Comparison of ENCODE assay signal across 13 cellular contexts in the genomic region with DNA sequence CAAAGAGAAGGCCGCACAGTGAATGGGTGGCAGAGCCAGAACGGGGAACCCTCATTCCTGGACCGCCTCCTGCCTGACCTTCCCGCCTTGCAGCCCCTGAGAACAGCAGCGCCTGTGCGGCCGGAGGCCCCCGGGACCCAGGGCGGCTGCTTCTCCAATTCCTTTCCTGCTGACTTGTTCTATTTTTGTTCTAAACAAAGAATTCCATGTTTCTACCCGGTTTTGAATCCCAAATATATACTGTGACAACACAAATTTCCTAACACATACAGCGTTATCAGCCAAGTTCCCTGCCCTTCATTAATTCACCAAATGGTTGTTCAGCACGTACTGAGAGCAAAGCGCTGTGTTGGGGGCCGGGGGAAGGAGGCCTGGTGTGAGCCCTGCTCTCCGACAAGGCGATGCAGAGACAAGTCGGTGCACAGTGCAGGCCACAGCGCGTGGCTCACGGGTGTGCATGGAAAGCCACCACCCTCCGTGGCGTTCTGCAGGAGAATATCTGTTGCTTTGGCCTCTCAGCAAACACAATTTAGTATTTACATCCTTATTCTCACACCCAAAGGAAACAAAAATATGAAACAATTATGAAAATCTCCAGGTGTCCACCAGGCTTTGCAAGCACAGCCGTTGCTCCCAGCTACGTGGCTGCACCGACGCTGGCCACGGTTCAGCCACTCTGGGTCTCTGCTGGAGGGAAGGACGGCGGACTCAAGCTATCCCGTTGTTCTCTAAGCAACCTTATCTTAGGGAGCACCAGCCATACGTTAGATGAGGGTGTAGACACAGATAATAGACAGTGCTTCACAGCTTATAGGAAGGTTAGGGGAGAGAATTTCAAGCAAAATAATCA. TPM values are rescaled to one million over a fixed set of nuclear protein-coding genes. Genes with fewer than 3 reads are reported as not detected.
DNase-seq lines count a peak whose midpoint lies in the region; ATAC-seq, FAIRE-seq and TF ChIP-seq lines count a peak whose summit lies in the region.
"Had no signal": no experiment of that assay in that cellular context is flagged by ENCODE, and none has a peak within 500 bp of the region (broad histone marks: within the 10 kb centered on the region; RNA-seq: fewer than 3 reads in every experiment).

No MANE protein-coding gene starts in this region.

- H3K27ac ChIP-seq in cingulate gyrus (ENCODE audit: low read depth, low read length) (peak overlapping the region; percentile 47), HepG2 (ENCODE audit: extremely low read length, insufficient read depth, low read length) (no peak overlapping the region), smooth muscle cell (ENCODE audit: low read depth) (peak overlapping the region; percentile 96)

- BruUV-seq in HepG2 (replicated peaks; lab: Mats Ljungman, UMichigan) = no TSS peak

- no peaks in the 10 kb centered on the region for H4K20me1 ChIP-seq in HepG2 (ENCODE audit: insufficient read depth, low read length)
- H4K20me1 ChIP-seq in smooth muscle cell (ENCODE audit: low read depth) = no peaks in the 10 kb centered on the region

- no peak for TF ChIP-seq POLR2A in HepG2 (IDR thresholded peaks at IDR 0.05; ENCODE audit: insufficient read depth in 1 of 2, low read depth in 2 of 2, low read length in 2 of 2)

- peaks cover 11% of the 10 kb centered on the region for H3K9me3 Mint-ChIP-seq in activated naive CD4-positive, alpha-beta T cell treated with anti-CD3 and anti-CD28 coated beads for 36 hours

- H2AFZ ChIP-seq in HepG2 (ENCODE audit: low read length) (no peak overlapping the region), smooth muscle cell (ENCODE audit: low read depth) (peak overlapping the region; percentile 58)

- ATAC-seq in HepG2 (peak; percentile 27; the same call in 1 of the 3 replicates), GM18870 (IDR thresholded peaks at IDR 0.05; ENCODE audit: unreplicated experiment) (no peak)

- H3K79me2 ChIP-seq in HepG2 (ENCODE audit: insufficient read depth, low read length) (no peaks in the 10 kb centered on the region), smooth muscle cell (ENCODE audit: low read depth) (no peaks in the 10 kb centered on the region)

- POLR2A ChIA-PET in HepG2 (lab: Yijun Ruan, JAX) = no interaction called here

- H3K4me3 ChIP-seq in HepG2 (replicated peaks in 1 of 3; ENCODE audit: insufficient read depth in 1 of 3, low read depth in 2 of 3, low read length in 3 of 3) (no peak overlapping the region), smooth muscle cell (no peak overlapping the region)

- TF ChIP-seq CTCF in HepG2 (CRISPR knock-in tag; IDR thresholded peaks at IDR 0.05) (no peak), smooth muscle cell (IDR thresholded peaks at IDR 0.05; ENCODE audit: borderline replicate concordance, insufficient read depth, poor library complexity, severe bottlenecking) (no peak)

- no peak for FAIRE-seq in HepG2 (lab: Jason Lieb, UNC)
- FAIRE-seq: endometrium had no signal

- TF ChIP-seq RAD21 in HepG2 (CRISPR knock-in tag; IDR thresholded peaks at IDR 0.05) = no peak

- H3K4me3 Mint-ChIP-seq in activated naive CD4-positive, alpha-beta T cell treated with anti-CD3 and anti-CD28 coated beads for 36 hours = no peak overlapping the region
- H3K4me3 Mint-ChIP-seq: WTC11 had no signal

- 53% methylated on average over 26 of the region's 31 CpGs for WGBS in HepG2 (ENCODE audit: low lambda C conversion rate)
- WGBS in smooth muscle cell (ENCODE audit: low lambda C conversion rate) = 73% methylated on average over 31 of the region's 31 CpGs

- H3K4me2 ChIP-seq in HepG2 (ENCODE audit: low read depth, low read length) = peak overlapping the region; percentile 42; the same call in 1 of the 2 replicates
- peak overlapping the region; percentile 68 for H3K4me2 ChIP-seq in smooth muscle cell

- CTCF ChIA-PET in HepG2 (lab: Yijun Ruan, JAX; ENCODE audit: low intra/inter-chr PET ratio, low total read pairs) = no interaction called here
- CTCF ChIA-PET in activated naive CD4-positive, alpha-beta T cell treated with anti-CD3 and anti-CD28 coated beads for 36 hours (lab: Charles Lee) = no interaction called here

- H3K9ac ChIP-seq in HepG2 (ENCODE audit: insufficient read depth, low read depth, low read length) (no peak overlapping the region), smooth muscle cell (ENCODE audit: low read depth) (peak overlapping the region; percentile 86)

- H3K36me3 ChIP-seq in HepG2 (replicated peaks in 1 of 2; ENCODE audit: control insufficient read depth in 1 of 2, insufficient read depth in 2 of 2, low read length in 2 of 2) (no peaks in the 10 kb centered on the region), smooth muscle cell (ENCODE audit: low read depth) (no peaks in the 10 kb centered on the region)

- no peak overlapping the region for H3K27ac Mint-ChIP-seq in activated naive CD4-positive, alpha-beta T cell treated with anti-CD3 and anti-CD28 coated beads for 36 hours

- H3K27me3 Mint-ChIP-seq in activated naive CD4-positive, alpha-beta T cell treated with anti-CD3 and anti-CD28 coated beads for 36 hours (ENCODE audit: low read depth) = peaks cover 27% of the 10 kb centered on the region

- TF ChIP-seq EP300 in HepG2 (IDR thresholded peaks at IDR 0.05; ENCODE audit: low read depth in 2 of 2, low read length in 2 of 2) = no peak
- no peak for TF ChIP-seq EP300 in HepG2 (CRISPR knock-in tag; IDR thresholded peaks at IDR 0.05; ENCODE audit: borderline replicate concordance)

- peaks cover 3% of the 10 kb centered on the region for H3K4me1 Mint-ChIP-seq in activated naive CD4-positive, alpha-beta T cell treated with anti-CD3 and anti-CD28 coated beads for 36 hours (ENCODE audit: low read depth)

- intact Hi-C loops in HepG2 (cut with micrococcal nuclease; ENCODE audit: unreplicated experiment) = no loop called here
- intact Hi-C loops in activated naive CD4-positive, alpha-beta T cell treated with anti-CD3 and anti-CD28 coated beads for 36 hours (cut with micrococcal nuclease) = no loop called here

- H3K9me3 ChIP-seq in HepG2 (ENCODE audit: low read length) = peaks cover 22% of the 10 kb centered on the region
- H3K9me3 ChIP-seq in smooth muscle cell (replicated peaks; ENCODE audit: low read depth) = no peaks in the 10 kb centered on the region

- no peaks in the 10 kb centered on the region for H3K36me3 Mint-ChIP-seq in activated naive CD4-positive, alpha-beta T cell treated with anti-CD3 and anti-CD28 coated beads for 36 hours (ENCODE audit: low read depth)

- DNase-seq in OCI-M1 (lab: John Stamatoyannopoulos, UW) (peak; percentile 32), HepG2 (ENCODE audit: low spot score) (no peak), smooth muscle cell (lab: John Stamatoyannopoulos, UW; ENCODE audit: unreplicated experiment) (no peak), occipital lobe (lab: John Stamatoyannopoulos, UW) (no peak)
- no peak for DNase-seq in activated CD4-positive, CD25-positive, alpha-beta regulatory T cell (lab: John Stamatoyannopoulos, UW)
- DNase-seq in activated naive CD4-positive, alpha-beta T cell treated with anti-CD3 and anti-CD28 coated beads for 36 hours = no peak
- DNase-seq: NCI-H1417; stimulated activated CD4-positive, alpha-beta T cell treated with anti-CD3 and anti-CD28 coated beads, Interleukin-1b, Interleukin-23, amount 100 ng/mL, for 48 hours had no signal

- in situ Hi-C loops in HepG2 (cut with HindIII; ENCODE audit: extremely low pct_ligation_motif_present, low pct_unique_long_range_greater_than_20kb) = no loop called here

- H3K27me3 ChIP-seq in HepG2 (ENCODE audit: control insufficient read depth in 1 of 2, insufficient read depth in 2 of 2, low read length in 2 of 2) (peaks cover 6 to 43% of the 10 kb centered on the region in 2 experiments; a peak in 4 of 5 replicates), smooth muscle cell (ENCODE audit: low read depth) (no peaks in the 10 kb centered on the region)

- H3F3A ChIP-seq in smooth muscle cell (ENCODE audit: low read depth) = no peaks in the 10 kb centered on the region

- H3K4me1 ChIP-seq in HepG2 (ENCODE audit: insufficient read depth, low read length) (peaks cover 6% of the 10 kb centered on the region; the same call in 1 of the 2 replicates), smooth muscle cell (ENCODE audit: low read depth) (peaks cover 20% of the 10 kb centered on the region)

TF ChIP-seq in HepG2, 621 proteins besides CTCF, POLR2A, EP300 and RAD21:
- TF ChIP-seq, protein P1, sequence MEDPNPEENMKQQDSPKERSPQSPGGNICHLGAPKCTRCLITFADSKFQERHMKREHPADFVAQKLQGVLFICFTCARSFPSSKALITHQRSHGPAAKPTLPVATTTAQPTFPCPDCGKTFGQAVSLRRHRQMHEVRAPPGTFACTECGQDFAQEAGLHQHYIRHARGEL (CRISPR knock-in tag; IDR thresholded peaks at IDR 0.05) = no peak
- 0 out of 2 replicates have a peak, but pooled peaks have one; percentile 34 for TF ChIP-seq EZH2 (conservative IDR thresholded peaks at IDR 0.05; ENCODE audit: low read depth, low read length)

RNA-seq across cellular contexts. Expression of a gene that starts 31.7 kb away (rescaled TPM):
- 0.07 and 0.14 TPM in 2 replicates for total RNA-seq in HepG2 (2016; rRNA removed; fragmentation: Illumina TruSeq; extraction: Trizol)
- total RNA-seq in HepG2 (2016; cell fraction: cytosol; rRNA removed; fragmentation: Illumina TruSeq; extraction: Trizol; ENCODE audit: low read depth) = not detected in 2 replicates
- total RNA-seq in HepG2 (2016; cell fraction: insoluble cytoplasmic fraction; rRNA removed; fragmentation: Illumina TruSeq; extraction: Trizol) = 0.06 TPM in 1 of 2 replicates, not detected in the other
- total RNA-seq in HepG2 (2016; cell fraction: membrane; rRNA removed; fragmentation: Illumina TruSeq; extraction: Trizol) = not detected in 2 replicates
- 0.13 and 0.22 TPM in 2 replicates for total RNA-seq in HepG2 (2016; cell fraction: nucleus; rRNA removed; fragmentation: Illumina TruSeq; extraction: Trizol)
- polyA plus RNA-seq in HepG2 (2011; rRNA removed) = 0.41 and 1.6 TPM in 2 replicates
- polyA plus RNA-seq in HepG2 (2011; cell fraction: cytosol; rRNA removed) = 0.27 and 0.31 TPM in 2 replicates
- 8.5 and 10.4 TPM in 2 replicates for polyA plus RNA-seq in HepG2 (2011; cell fraction: nucleus; rRNA removed)
- polyA plus RNA-seq in HepG2 (2012) = 0.36 and 0.81 TPM in 2 replicates
- not detected in 2 replicates for polyA plus RNA-seq in HepG2 (2016; cell fraction: cytosol; fragmentation: Illumina TruSeq; extraction: Trizol; ENCODE audit: low read depth)
- polyA plus RNA-seq in HepG2 (2016; cell fraction: insoluble cytoplasmic fraction; fragmentation: Illumina TruSeq; extraction: Trizol; ENCODE audit: low read depth) = not detected in 2 replicates
- not detected in 2 replicates for polyA plus RNA-seq in HepG2 (2016; cell fraction: membrane; fragmentation: Illumina TruSeq; extraction: Trizol; ENCODE audit: low read depth)
- 0.48 and 0.69 TPM in 2 replicates for polyA plus RNA-seq in HepG2 (2016; cell fraction: nucleus; fragmentation: Illumina TruSeq; extraction: Trizol; ENCODE audit: insufficient read depth, low read depth)
- polyA minus RNA-seq in HepG2 (2011; rRNA and poly(A)+ RNA removed; ENCODE audit: low replicate concordance) = 0.44 TPM in 1 of 2 replicates, not detected in the other
- polyA minus RNA-seq in HepG2 (2011; cell fraction: cytosol; rRNA and poly(A)+ RNA removed) = not detected in 2 replicates
- polyA minus RNA-seq in HepG2 (2011; cell fraction: nucleus; rRNA and poly(A)+ RNA removed) = 0.52 and 1.2 TPM in 2 replicates
- total RNA-seq in smooth muscle cell = 1,570 and 1,698 TPM in 2 replicates
- 2,969 and 4,089 TPM in 2 replicates for polyA plus RNA-seq in smooth muscle cell
- 37.1 TPM for total RNA-seq in occipital lobe
- 1 to 10 TPM; 6.7 to 8.4 TPM for total RNA-seq in activated naive CD4-positive, alpha-beta T cell treated with anti-CD3 and anti-CD28 coated beads for 36 hours
- total RNA-seq: OCI-LY7 had no signal

Comparison
In these comparisons a context has a peak if more than half of its experiments do, and no peak if none do; other contexts are left out.
1. RNA of a gene that starts 31.7 kb away (total RNA-seq): 1,570 to 1,698 TPM in smooth muscle cell; 37.1 TPM in occipital lobe (single experiment), 6.7 to 8.4 TPM in activated naive CD4-positive, alpha-beta T cell treated with anti-CD3 and anti-CD28 coated beads for 36 hours and 0.06 to 0.22 TPM in HepG2; every median in the first group is over 10 times any median in the second.